8 cellular contexts compared by ENCODE assay signal in genomic region chr1:27574871-27575831, GRCh38. TPM values are rescaled to one million over a fixed set of nuclear protein-coding genes. Genes with fewer than 3 reads are reported as not detected.
DNase-seq lines count a peak whose midpoint lies in the region; ATAC-seq and TF ChIP-seq lines count a peak whose summit lies in the region.

No MANE protein-coding gene starts in this region.

- DNase-seq in NCI-H2171 treated with DMSO at 0.1 percent for 48 hours (lab: John Stamatoyannopoulos, UW) (peak; percentile 74), dermis blood vessel endothelial cell (peak; percentile 92), right lobe of liver (peak in 1 of 3 donors; percentile 74), thoracic aorta (ENCODE audit: low spot score) (no peak), H4 (ENCODE audit: low spot score) (no peak)
- DNase-seq in activated naive CD4-positive, alpha-beta T cell treated with Interleukin-2 at 50 U/mL for 16 hours: no peak
- no peak for DNase-seq in activated CD4-positive, alpha-beta T cell treated with anti-CD3 and anti-CD28 coated beads, Interleukin-2, amount 10 ng/mL, durations not matched to agents 7 days and 5 days

- H3F3A ChIP-seq in DOHH2 (ENCODE audit: control insufficient read depth, insufficient read depth): peaks cover 8% of the 10 kb centered on the region; the same call in 1 of the 2 replicates

- H3K79me2 ChIP-seq in DOHH2 (ENCODE audit: control insufficient read depth, low read length): no peaks in the 10 kb centered on the region; the same call in 1 of the 2 replicates

- H3K9me3 ChIP-seq in DOHH2 (ENCODE audit: control insufficient read depth, insufficient read depth, low read length) (no peaks in the 10 kb centered on the region), right lobe of liver (no peaks in the 10 kb centered on the region), thoracic aorta (no peaks in the 10 kb centered on the region)

- CTCF ChIA-PET in activated CD4-positive, alpha-beta T cell treated with anti-CD3 and anti-CD28 coated beads, Interleukin-2, amount 10 ng/mL, durations not matched to agents 7 days and 5 days (lab: Charles Lee): interaction anchor here (0.6 to 1.6 kb wide), 3 partner anchors 13 to 105 kb away, joined by 3 to 4 read pairs (median 3); no protein-coding TSS in a partner anchor

- peaks cover 9% of the 10 kb centered on the region; the same call in 1 of the 2 replicates for H3K27me3 ChIP-seq in DOHH2 (ENCODE audit: control insufficient read depth, low read length)
- no peaks in the 10 kb centered on the region for H3K27me3 ChIP-seq in right lobe of liver
- no peaks in the 10 kb centered on the region for H3K27me3 ChIP-seq in thoracic aorta (replicated peaks; ENCODE audit: insufficient read depth)

- ATAC-seq in right lobe of liver (peak; percentile 33 to 58 (median 42)), thoracic aorta (ENCODE audit: insufficient number of reproducible peaks, low FRiP score, low read depth) (peak; percentile 68)

- WGBS in right lobe of liver (ENCODE audit: insufficient coverage, low coverage, low lambda C conversion rate, missing lambda C conversion rate): 61% methylated on average over 6 of the region's 83 CpGs

- no peak for TF ChIP-seq POLR2A in right lobe of liver (IDR thresholded peaks at IDR 0.05)

- no peaks in the 10 kb centered on the region for H3K9me2 ChIP-seq in DOHH2 (replicated peaks; ENCODE audit: control insufficient read depth, low read length)

- H3K36me3 Mint-ChIP-seq in activated CD4-positive, alpha-beta T cell treated with anti-CD3 and anti-CD28 coated beads, Interleukin-2, amount 10 ng/mL, durations not matched to agents 7 days and 5 days (ENCODE audit: low read depth): no peaks in the 10 kb centered on the region

- no peaks in the 10 kb centered on the region for H3K9me3 Mint-ChIP-seq in activated CD4-positive, alpha-beta T cell treated with anti-CD3 and anti-CD28 coated beads, Interleukin-2, amount 10 ng/mL, durations not matched to agents 7 days and 5 days

- H3K27ac ChIP-seq in DOHH2 (ENCODE audit: low read depth, low read length) (no peak overlapping the region), right lobe of liver (peak overlapping the region in 2 of 3 donors; percentile 10 to 37), thoracic aorta (peak overlapping the region; percentile 94 to 97)

- peaks cover 13% of the 10 kb centered on the region for H3K4me1 Mint-ChIP-seq in activated CD4-positive, alpha-beta T cell treated with anti-CD3 and anti-CD28 coated beads, Interleukin-2, amount 10 ng/mL, durations not matched to agents 7 days and 5 days

- no peak overlapping the region for H3K4me3 Mint-ChIP-seq in activated CD4-positive, alpha-beta T cell treated with anti-CD3 and anti-CD28 coated beads, Interleukin-2, amount 10 ng/mL, durations not matched to agents 7 days and 5 days

- TF ChIP-seq CTCF in DOHH2 (IDR thresholded peaks at IDR 0.05; ENCODE audit: low read depth, low read length, poor library complexity, severe bottlenecking) (peak; percentile 62), right lobe of liver (IDR thresholded peaks at IDR 0.05) (peak in 2 of 4 donors; percentile 5 to 10), thoracic aorta (IDR thresholded peaks at IDR 0.05) (peak; percentile 31)

- H4K20me1 ChIP-seq in DOHH2 (ENCODE audit: control insufficient read depth, insufficient read depth, low read depth, low read length): peaks cover 17% of the 10 kb centered on the region; the same call in 1 of the 2 replicates

- H3K27me3 Mint-ChIP-seq in activated CD4-positive, alpha-beta T cell treated with anti-CD3 and anti-CD28 coated beads, Interleukin-2, amount 10 ng/mL, durations not matched to agents 7 days and 5 days: peaks cover 19% of the 10 kb centered on the region

- H3K4me1 ChIP-seq in DOHH2 (ENCODE audit: control insufficient read depth, low read length) (peaks cover 51% of the 10 kb centered on the region), right lobe of liver (peaks cover 0 to 35% (median 18%) of the 10 kb centered on the region in 4 donors), thoracic aorta (ENCODE audit: control insufficient read depth in 1 of 2, low read depth in 2 of 2) (peaks cover 66 to 91% of the 10 kb centered on the region in 2 donors)

- peak overlapping the region; percentile 68 for H3K4me3 ChIP-seq in DOHH2 (ENCODE audit: low read length)
- peak overlapping the region; percentile 12 to 49 (median 46) for H3K4me3 ChIP-seq in right lobe of liver
- peak overlapping the region; percentile 69 for H3K4me3 ChIP-seq in thoracic aorta

- no peak overlapping the region for H3K27ac Mint-ChIP-seq in activated CD4-positive, alpha-beta T cell treated with anti-CD3 and anti-CD28 coated beads, Interleukin-2, amount 10 ng/mL, durations not matched to agents 7 days and 5 days

- H3K4me2 ChIP-seq in DOHH2 (ENCODE audit: low read length): peak overlapping the region; percentile 73

- H3K36me3 ChIP-seq in DOHH2 (ENCODE audit: control insufficient read depth, low read length): no peaks in the 10 kb centered on the region
- no peaks in the 10 kb centered on the region for H3K36me3 ChIP-seq in right lobe of liver
- no peaks in the 10 kb centered on the region for H3K36me3 ChIP-seq in thoracic aorta

- POLR2A ChIA-PET in activated CD4-positive, alpha-beta T cell treated with anti-CD3 and anti-CD28 coated beads, Interleukin-2, amount 10 ng/mL, durations not matched to agents 7 days and 5 days (lab: Charles Lee): no interaction called here

- intact Hi-C loops in right lobe of liver (cut with DNase I): no loop called here

RNA-seq across cellular contexts. Expression of gene AHDC1, which starts 28.8 kb away (rescaled TPM):
- total RNA-seq in dermis blood vessel endothelial cell (7.1 and 16.0 TPM in 2 replicates), right lobe of liver (10 to 100 TPM in 3 of 6 experiments, 1 to 10 TPM in 3; 5.5 to 21.3 (median 10.9) TPM), thoracic aorta (10 to 100 TPM; 38.3 to 55.4 TPM)
- total RNA-seq in activated CD4-positive, alpha-beta T cell treated with anti-CD3 and anti-CD28 coated beads, Interleukin-2, amount 10 ng/mL, durations not matched to agents 7 days and 5 days: 10 to 100 TPM; 15.3 to 19.3 TPM
- total RNA-seq in H4 (2014; rRNA removed; shearing (Covaris generic)): 2.0 and 3.6 TPM in 2 replicates

RNA-seq across cellular contexts. Expression of gene FGR, which starts 59.8 kb away (rescaled TPM):
- 0.74 and 1.2 TPM in 2 replicates for total RNA-seq in dermis blood vessel endothelial cell
- 1 to 10 TPM; 2.5 to 10.0 (median 6.3) TPM for total RNA-seq in right lobe of liver
- total RNA-seq in thoracic aorta: 10 to 100 TPM; 17.0 to 21.5 TPM
- not detected for total RNA-seq in activated CD4-positive, alpha-beta T cell treated with anti-CD3 and anti-CD28 coated beads, Interleukin-2, amount 10 ng/mL, durations not matched to agents 7 days and 5 days
- not detected in 2 replicates for total RNA-seq in H4 (2014; rRNA removed; shearing (Covaris generic))

Comparison
In these comparisons a context has a peak if more than half of its experiments do, and no peak if none do; other contexts are left out.
1. DNase-seq: peak in NCI-H2171 treated with DMSO at 0.1 percent for 48 hours (single experiment) and dermis blood vessel endothelial cell (single experiment); none in thoracic aorta (single experiment), activated naive CD4-positive, alpha-beta T cell treated with Interleukin-2 at 50 U/mL for 16 hours (single experiment), activated CD4-positive, alpha-beta T cell treated with anti-CD3 and anti-CD28 coated beads, Interleukin-2, amount 10 ng/mL, durations not matched to agents 7 days and 5 days (single experiment) and H4 (single experiment).
2. Peak in every context shown above with its lines, with median percentiles within 50 percentile points of each other: H3K4me3 ChIP-seq.